ENCODE assay signal across 13 cellular contexts in the genomic region with DNA sequence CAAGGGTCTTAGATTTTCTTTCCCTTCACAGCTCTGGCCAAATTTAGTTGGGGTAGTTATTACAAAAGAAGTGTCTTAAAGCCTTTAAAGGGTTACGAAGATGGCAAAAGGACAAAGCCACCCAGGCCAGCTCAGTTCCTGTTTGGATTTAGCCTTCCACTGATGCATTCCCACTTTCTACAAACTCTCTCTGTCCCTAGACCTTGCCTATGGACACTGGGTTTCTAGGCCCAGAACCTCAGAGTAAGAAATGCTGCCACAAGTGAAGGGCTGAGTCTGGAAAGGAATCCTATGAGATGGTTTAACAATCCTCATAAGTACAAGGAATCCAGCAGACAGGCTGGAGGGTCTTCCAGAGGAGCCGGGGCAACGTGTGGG. TPM values are rescaled to one million over a fixed set of nuclear protein-coding genes. Genes with fewer than 3 reads are reported as not detected.
A peak's percentile ranks its signal among the peaks of the same experiment; 100 is the strongest.
DNase-seq lines count a peak whose midpoint lies in the region; ATAC-seq and TF ChIP-seq lines count a peak whose summit lies in the region.
"Had no signal": no experiment of that assay in that cellular context is flagged by ENCODE, and none has a peak within 500 bp of the region (broad histone marks: within the 10 kb centered on the region; RNA-seq: fewer than 3 reads in every experiment).

No MANE protein-coding gene starts in this region.

- peak overlapping the region; percentile 57 for H3K27ac ChIP-seq in cardiac muscle cell
- H3K27ac ChIP-seq in breast epithelium: peak overlapping the region; percentile 62 to 78
- H3K27ac ChIP-seq in upper lobe of right lung: peak overlapping the region; percentile 64
- H3K27ac ChIP-seq: BLaER1 had no signal

- H3K36me3 ChIP-seq in cardiac muscle cell (no peaks in the 10 kb centered on the region), breast epithelium (no peaks in the 10 kb centered on the region), upper lobe of right lung (peaks cover 7% of the 10 kb centered on the region)

- no peak for TF ChIP-seq CTCF in cardiac muscle cell (IDR thresholded peaks at IDR 0.05; ENCODE audit: low read depth, low read length)
- no peak for TF ChIP-seq CTCF in breast epithelium (IDR thresholded peaks at IDR 0.05)
- TF ChIP-seq CTCF in upper lobe of right lung (IDR thresholded peaks at IDR 0.05): no peak

- no peak for TF ChIP-seq POLR2A in breast epithelium (IDR thresholded peaks at IDR 0.05)

- peak overlapping the region; percentile 22 to 93 (median 47) for H3K27ac Mint-ChIP-seq in naive B cell

- no peak overlapping the region for H3K4me3 ChIP-seq in cardiac muscle cell
- peak overlapping the region in 1 of 3 donors; percentile 19 for H3K4me3 ChIP-seq in breast epithelium
- no peak overlapping the region for H3K4me3 ChIP-seq in upper lobe of right lung
- H3K4me3 ChIP-seq: BLaER1 had no signal

- peaks cover 14% of the 10 kb centered on the region for H3K4me1 ChIP-seq in cardiac muscle cell (ENCODE audit: low read depth)
- H3K4me1 ChIP-seq in breast epithelium: peaks cover 4 to 25% of the 10 kb centered on the region in 2 donors
- H3K4me1 ChIP-seq in upper lobe of right lung: peaks cover 88% of the 10 kb centered on the region

- H3K9me3 Mint-ChIP-seq in naive B cell: peaks cover 0 to 2% (median 0%) of the 10 kb centered on the region in 7 donors

- H3K36me3 Mint-ChIP-seq in naive B cell: peaks cover 0 to 6% of the 10 kb centered on the region in 2 donors

- ATAC-seq in left cardiac atrium (no peak), naive B cell (ENCODE audit: low read depth in 2 of 2) (no peak), upper lobe of right lung (no peak)

- peaks cover 48 to 80% (median 77%) of the 10 kb centered on the region in 3 donors for H3K4me1 Mint-ChIP-seq in naive B cell

- H3K27me3 Mint-ChIP-seq in naive B cell: no peaks in the 10 kb centered on the region

- H3K9me3 ChIP-seq in cardiac muscle cell (ENCODE audit: low read depth) (no peaks in the 10 kb centered on the region), breast epithelium (no peaks in the 10 kb centered on the region), upper lobe of right lung (no peaks in the 10 kb centered on the region)
- H3K9me3 ChIP-seq: BLaER1 had no signal

- intact Hi-C loops in left cardiac atrium (cut with DNase I): no loop called here
- intact Hi-C loops in breast epithelium (cut with DNase I; ENCODE audit: low total_unique reads): no loop called here
- intact Hi-C loops in upper lobe of right lung (cut with DNase I): no loop called here

- DNase-seq in cardiac muscle cell (ENCODE audit: low read depth in 1 of 2, low spot score in 1 of 2) (no peak), left cardiac atrium (no peak), breast epithelium (ENCODE audit: low spot score in 2 of 2) (no peak), naive B cell (no peak), upper lobe of right lung (no peak), amniotic stem cell (lab: John Stamatoyannopoulos, UW) (no peak), AG20443 (ENCODE audit: low spot score) (no peak), AG08395 (ENCODE audit: low spot score) (no peak)
- DNase-seq: activated CD4-positive, CD25-positive, alpha-beta regulatory T cell treated with anti-CD3 and anti-CD28 coated beads, Interleukin-2, amount 50 U/mL, for 72 hours; central memory CD4-positive, alpha-beta T cell; NCI-H1048; occipital lobe had no signal

- peak overlapping the region in 5 of 8 donors; percentile 40 to 73 (median 41) for H3K4me3 Mint-ChIP-seq in naive B cell

- no peaks in the 10 kb centered on the region for H3K27me3 ChIP-seq in cardiac muscle cell
- H3K27me3 ChIP-seq in breast epithelium: no peaks in the 10 kb centered on the region
- no peaks in the 10 kb centered on the region for H3K27me3 ChIP-seq in upper lobe of right lung
- H3K27me3 ChIP-seq: BLaER1 had no signal

RNA-seq across cellular contexts. Expression of gene NFE2L2, which starts 13.4 kb away (rescaled TPM):
- total RNA-seq in cardiac muscle cell (56.6 and 70.0 TPM in 2 replicates), left cardiac atrium (10 to 100 TPM; 68.4 to 69.0 TPM), breast epithelium (100 to 1,000 TPM in 2 of 3 donors, 10 to 100 TPM in 1; 63.8 to 133 (median 124) TPM), upper lobe of right lung (105 TPM)
- polyA plus RNA-seq in cardiac muscle cell (84.5 and 90.5 TPM in 2 replicates), naive B cell (ENCODE audit: low read depth in 6 of 6) (10 to 100 TPM; 45.9 to 60.4 (median 54.7) TPM)

RNA-seq across cellular contexts. Expression of gene HNRNPA3, which starts 38.6 kb away (rescaled TPM):
- total RNA-seq in cardiac muscle cell: 63.2 and 78.6 TPM in 2 replicates
- 67.3 and 81.7 TPM in 2 replicates for polyA plus RNA-seq in cardiac muscle cell
- total RNA-seq in left cardiac atrium: 100 to 1,000 TPM in 1 of 2 donors, 10 to 100 TPM in 1; 81.3 to 117 TPM
- 10 to 100 TPM; 60.6 to 100.0 (median 95.9) TPM for total RNA-seq in breast epithelium
- polyA plus RNA-seq in naive B cell (ENCODE audit: low read depth in 6 of 6): 10 to 100 TPM; 48.0 to 96.3 (median 70.3) TPM
- total RNA-seq in upper lobe of right lung: 139 TPM
